Comparison of ENCODE assay signal across 23 cellular contexts in genomic region chr13:34886987-34887386, GRCh38. TPM values are rescaled to one million over a fixed set of nuclear protein-coding genes. Genes with fewer than 3 reads are reported as not detected.
DNase-seq lines count a peak whose midpoint lies in the region; ATAC-seq, FAIRE-seq and TF ChIP-seq lines count a peak whose summit lies in the region.
"Had no signal": no experiment of that assay in that cellular context is flagged by ENCODE, and none has a peak within 500 bp of the region (broad histone marks: within the 10 kb centered on the region; RNA-seq: fewer than 3 reads in every experiment).

No MANE protein-coding gene starts in this region.

- H3K36me3 ChIP-seq in mammary epithelial cell (ENCODE audit: insufficient read depth, low read length) (no peaks in the 10 kb centered on the region), breast epithelium (no peaks in the 10 kb centered on the region), bronchial epithelial cell (ENCODE audit: control insufficient read depth, insufficient read depth, low read length) (no peaks in the 10 kb centered on the region), neuronal stem cell (replicated peaks in 1 of 2; ENCODE audit: control insufficient read depth in 2 of 2, insufficient read depth in 2 of 2, low read length in 2 of 2) (no peaks in the 10 kb centered on the region)
- H3K36me3 ChIP-seq: HAP-1, MG63 had no signal

- FAIRE-seq in bronchial epithelial cell (lab: Jason Lieb, UNC): no peak

- intact Hi-C loops in mammary epithelial cell (cut with micrococcal nuclease): no loop called here
- intact Hi-C loops in breast epithelium (cut with DNase I; ENCODE audit: low total_unique reads): no loop called here

- no peak overlapping the region for H2BK5ac ChIP-seq in neuronal stem cell (ENCODE audit: low read length)

- no TSS peak for BruUV-seq in mammary epithelial cell (replicated peaks; lab: Mats Ljungman, UMichigan)

- no peak overlapping the region for H2BK12ac ChIP-seq in neuronal stem cell (ENCODE audit: low read length)

- H3K9me3 ChIP-seq in mammary epithelial cell (replicated peaks; ENCODE audit: insufficient read depth, low read length): no peaks in the 10 kb centered on the region
- H3K9me3 ChIP-seq in breast epithelium: no peaks in the 10 kb centered on the region
- H3K9me3 ChIP-seq in neuronal stem cell (replicated peaks in 1 of 2; ENCODE audit: control insufficient read depth in 2 of 2, insufficient read depth in 1 of 2, low read depth in 1 of 2, low read length in 2 of 2): no peaks in the 10 kb centered on the region
- H3K9me3 ChIP-seq: HAP-1, MG63 had no signal

- H2BK120ac ChIP-seq in neuronal stem cell (ENCODE audit: low read depth, low read length): no peak overlapping the region

- dilution Hi-C loops in mammary epithelial cell (cut with HindIII; ENCODE audit: low sequenced_read_pairs): no loop called here

- CTCF ChIA-PET in mammary epithelial cell (lab: Charles Lee; ENCODE audit: low non-redundant PET): interaction anchor here (0.6 kb wide), 1 partner anchor 308 kb away, joined by 3 read pairs; no protein-coding TSS in a partner anchor

- H3K23ac ChIP-seq in neuronal stem cell (ENCODE audit: low read depth, low read length, poor library complexity): no peak overlapping the region

- H3K9ac ChIP-seq in mammary epithelial cell (ENCODE audit: insufficient read depth, low read length): no peak overlapping the region
- no peak overlapping the region for H3K9ac ChIP-seq in neuronal stem cell (ENCODE audit: low read depth, low read length, poor library complexity)

- no peak for ATAC-seq in GM21423 (IDR thresholded peaks at IDR 0.05; ENCODE audit: unreplicated experiment)
- ATAC-seq: Panc1 had no signal

- no peak overlapping the region for H4K8ac ChIP-seq in neuronal stem cell (ENCODE audit: low read depth, low read length)

- WGBS in mammary epithelial cell (ENCODE audit: low coverage, missing lambda C conversion rate): 67% methylated on average over 1 of the region's 1 CpG
- WGBS in neuronal stem cell (ENCODE audit: extremely low coverage in 2 of 2, insufficient read length in 2 of 2, insufficient replicate concordance in 1 of 2), 2 donors: no CpG with 5 or more reads among the region's 1 CpG

- in situ Hi-C loops in mammary epithelial cell (cut with MboI; ENCODE audit: low sequenced_read_pairs in 2 of 2): no loop called here

- H3K4me1 ChIP-seq in mammary epithelial cell (ENCODE audit: insufficient read depth, low read length) (no peaks in the 10 kb centered on the region), breast epithelium (no peaks in the 10 kb centered on the region), neuronal stem cell (ENCODE audit: control insufficient read depth in 2 of 2, insufficient read depth in 1 of 2, low read depth in 1 of 2, low read length in 2 of 2) (no peaks in the 10 kb centered on the region)
- H3K4me1 ChIP-seq: HAP-1 had no signal

- H4K91ac ChIP-seq in neuronal stem cell (ENCODE audit: low read depth, low read length, poor library complexity): no peak overlapping the region

- H2BK15ac ChIP-seq in neuronal stem cell (ENCODE audit: low read length): no peak overlapping the region

- no peaks in the 10 kb centered on the region for H3K79me2 ChIP-seq in mammary epithelial cell (ENCODE audit: insufficient read depth, low read length)

- H3K27ac ChIP-seq in mammary epithelial cell (ENCODE audit: insufficient read depth, low read depth, low read length) (no peak overlapping the region), breast epithelium (no peak overlapping the region), neuronal stem cell (replicated peaks; ENCODE audit: low read length) (no peak overlapping the region)
- H3K27ac ChIP-seq: 22Rv1 had no signal

- no peaks in the 10 kb centered on the region for H3K27me3 ChIP-seq in mammary epithelial cell (ENCODE audit: insufficient read depth, low read length)
- no peaks in the 10 kb centered on the region for H3K27me3 ChIP-seq in breast epithelium
- H3K27me3 ChIP-seq in bronchial epithelial cell (ENCODE audit: control insufficient read depth, insufficient read depth, low read length): no peaks in the 10 kb centered on the region
- no peaks in the 10 kb centered on the region for H3K27me3 ChIP-seq in neuronal stem cell (ENCODE audit: control insufficient read depth in 3 of 3, insufficient read depth in 3 of 3, low read depth in 1 of 3, low read length in 3 of 3)
- H3K27me3 ChIP-seq: MG63 had no signal

- no peak overlapping the region for H3K4ac ChIP-seq in neuronal stem cell (ENCODE audit: low read length)

- DNase-seq in mammary epithelial cell (peak; percentile 6), breast epithelium (ENCODE audit: low spot score in 2 of 2) (no peak), bronchial epithelial cell (ENCODE audit: low read depth) (peak; percentile 44), kidney tubule cell (ENCODE audit: low spot score) (peak; percentile 17), iPS-NIHi7 (ENCODE audit: extremely low spot score) (no peak), NCI-H1105 treated with DMSO at 0.1 percent for 48 hours (lab: John Stamatoyannopoulos, UW) (no peak), neuronal stem cell (ENCODE audit: low spot score) (no peak)
- DNase-seq: ACHN; Calu3; DMS79 treated with DMSO at 0.1 percent for 48 hours; GOT3; KBM-7; MG63; NCI-H2029; NCI-H446; NCI-H524 treated with DMSO at 0.1 percent for 48 hours; NCI-H82; NK-92 treated with Interleukin-12 subunit alpha and Interleukin-12 subunit beta, amount 100 ng/mL, for 24 hours; SHP77 treated with DMSO at 0.1 percent for 48 hours had no signal

- H3K4me3 ChIP-seq in mammary epithelial cell (replicated peaks in 1 of 3; ENCODE audit: insufficient read depth in 1 of 3, low read depth in 2 of 3, low read length in 3 of 3): no peak overlapping the region
- no peak overlapping the region for H3K4me3 ChIP-seq in breast epithelium
- H3K4me3 ChIP-seq in bronchial epithelial cell (ENCODE audit: low read depth, low read length): no peak overlapping the region
- no peak overlapping the region for H3K4me3 ChIP-seq in neuronal stem cell (ENCODE audit: low read length in 2 of 2)
- H3K4me3 ChIP-seq: HAP-1, MG63 had no signal

- H2AFZ ChIP-seq in mammary epithelial cell (ENCODE audit: low read depth, low read length): no peak overlapping the region
- H2AFZ ChIP-seq in neuronal stem cell (ENCODE audit: low read length): no peak overlapping the region

- TF ChIP-seq POLR2A in breast epithelium (IDR thresholded peaks at IDR 0.05): no peak

- H3K4me2 ChIP-seq in mammary epithelial cell (ENCODE audit: insufficient read depth, low read depth, low read length): no peak overlapping the region
- H3K4me2 ChIP-seq in neuronal stem cell (ENCODE audit: insufficient read depth, low read length, poor library complexity, severe bottlenecking): no peak overlapping the region

- H3K18ac ChIP-seq in neuronal stem cell (ENCODE audit: low read length): no peak overlapping the region

- H3K79me1 ChIP-seq in neuronal stem cell (ENCODE audit: low read depth, low read length): no peaks in the 10 kb centered on the region

- no peak overlapping the region for H2AK5ac ChIP-seq in neuronal stem cell (ENCODE audit: low read depth, low read length)

- H3K14ac ChIP-seq in neuronal stem cell (ENCODE audit: low read length): no peak overlapping the region

- TF ChIP-seq CTCF in mammary epithelial cell (conservative IDR thresholded peaks at IDR 0.05 in 1 of 2, IDR thresholded peaks at IDR 0.05 in 1 of 2; ENCODE audit: extremely low read depth in 1 of 2, insufficient read depth in 1 of 2, low read depth in 1 of 2, low read length in 2 of 2): no peak
- no peak for TF ChIP-seq CTCF in breast epithelium (IDR thresholded peaks at IDR 0.05)
- TF ChIP-seq CTCF in bronchial epithelial cell (IDR thresholded peaks at IDR 0.05; ENCODE audit: insufficient read depth, low read length, severe bottlenecking): no peak

- H4K20me1 ChIP-seq in mammary epithelial cell (ENCODE audit: insufficient read depth, low read length): no peaks in the 10 kb centered on the region

RNA-seq across cellular contexts. Expression of gene NBEA, which starts 55.1 kb away (rescaled TPM):
- 10 to 100 TPM in 1 of 2 donors, under 1 TPM in 1; 0.42 to 11.8 TPM for total RNA-seq in mammary epithelial cell
- polyA plus RNA-seq in mammary epithelial cell: 0.16 TPM
- polyA minus RNA-seq in mammary epithelial cell: 0.21 TPM
- 10 to 100 TPM in 2 of 3 donors, 1 to 10 TPM in 1; 7.5 to 18.6 (median 16.1) TPM for total RNA-seq in breast epithelium
- 0.53 and 1.2 TPM in 2 replicates for total RNA-seq in bronchial epithelial cell
- 7.3 TPM for polyA plus RNA-seq in neuronal stem cell (2013, experiment 1 of 2)
- 7.4 TPM for polyA plus RNA-seq in neuronal stem cell (2013, experiment 2 of 2)

Comparison
In these comparisons a context has a peak if more than half of its experiments do, and no peak if none do; other contexts are left out.
1. DNase-seq: peak in mammary epithelial cell (single experiment), bronchial epithelial cell (single experiment) and kidney tubule cell (single experiment); none in breast epithelium (0 of 2), iPS-NIHi7 (single experiment), NCI-H1105 treated with DMSO at 0.1 percent for 48 hours (single experiment) and neuronal stem cell (single experiment).